In the genomic region with DNA sequence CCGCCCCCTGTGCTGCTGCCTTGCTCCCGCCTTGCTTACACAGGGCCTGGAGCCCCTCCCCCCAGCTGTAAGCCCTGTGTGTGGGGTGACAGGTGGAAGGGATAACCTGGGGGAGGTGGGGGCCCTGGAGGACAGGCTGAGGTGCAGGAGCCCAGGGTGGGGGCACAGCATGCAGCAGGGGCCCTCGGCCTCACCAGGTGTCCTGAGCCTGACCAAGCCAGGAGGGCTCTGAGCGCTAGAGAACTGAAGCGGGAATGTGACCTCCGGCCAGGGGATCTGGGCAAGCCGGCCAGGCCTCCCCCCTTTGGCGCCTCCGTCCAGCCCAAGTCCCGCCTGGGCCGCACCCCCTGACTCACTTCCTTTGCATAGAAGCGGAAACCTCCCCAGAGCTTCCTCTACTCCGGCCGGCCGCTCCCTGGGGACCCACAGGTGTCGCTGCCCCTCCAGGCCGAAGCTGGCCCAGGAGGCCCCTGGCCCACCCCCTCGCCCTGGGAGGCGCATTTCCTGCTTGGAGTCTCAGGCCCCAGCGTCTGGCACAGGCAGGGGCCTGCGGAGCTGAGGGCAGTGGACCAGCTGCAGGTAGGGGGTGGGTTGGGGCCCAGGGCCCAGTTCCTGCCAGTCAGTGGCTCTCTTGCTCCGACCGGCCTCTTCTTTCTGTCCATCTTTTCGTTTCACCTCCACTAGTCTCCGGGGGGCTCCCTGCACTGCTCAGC, we compare ENCODE assay signal across 8 cellular contexts. TPM values are rescaled to one million over a fixed set of nuclear protein-coding genes. Genes with fewer than 3 reads are reported as not detected.
DNase-seq lines count a peak whose midpoint lies in the region; ATAC-seq and TF ChIP-seq lines count a peak whose summit lies in the region.

A gene (plus strand): TSS at position 398 of the 713 bp plus-strand sequence. CDS start 964 bp downstream, outside the sequence.

- DNase-seq in AG20443 (ENCODE audit: low spot score) (peak; percentile 85), SJCRH30 (peak; percentile 91 to 96), coronary artery (ENCODE audit: low spot score) (peak; percentile 85), left kidney (ENCODE audit: low read depth, low spot score) (peak; percentile 80), NCI-H69 (lab: John Stamatoyannopoulos, UW) (no peak)

- no peaks in the 10 kb centered on the region for H3K9me3 ChIP-seq in SJCRH30 (replicated peaks)
- no peaks in the 10 kb centered on the region for H3K9me3 ChIP-seq in stomach smooth muscle (ENCODE audit: control insufficient read depth in 2 of 2, low read length in 2 of 2)

- peak within 1 kb of the TSS; percentile 95 for H3K27ac ChIP-seq in SJCRH30
- H3K27ac ChIP-seq in coronary artery, result peak within 1 kb of the TSS; percentile 70 to 85
- H3K27ac ChIP-seq in stomach smooth muscle (ENCODE audit: low read length), result peak within 1 kb of the TSS; percentile 46

- no peak for TF ChIP-seq CTCF in coronary artery (IDR thresholded peaks at IDR 0.05)

- peak within 1 kb of the TSS in 1 of 2 donors; percentile 42 for H3K9ac ChIP-seq in stomach smooth muscle (ENCODE audit: low read length in 2 of 2)

- H3K4me3 ChIP-seq in SJCRH30, result peak within 1 kb of the TSS; percentile 45
- peak within 1 kb of the TSS; percentile 67 for H3K4me3 ChIP-seq in coronary artery
- H3K4me3 ChIP-seq in stomach smooth muscle (ENCODE audit: low read length in 2 of 2), result peak within 1 kb of the TSS in 1 of 2 donors; percentile 58

- H3K4me1 ChIP-seq in SJCRH30 (peaks cover 30% of the 10 kb centered on the region), stomach smooth muscle (ENCODE audit: control insufficient read depth, insufficient read depth, low read length) (peaks cover 20% of the 10 kb centered on the region)

- H3K36me3 ChIP-seq in SJCRH30 (peaks cover 4% of the 10 kb centered on the region; the same call in 1 of the 2 replicates), stomach smooth muscle (ENCODE audit: control insufficient read depth in 2 of 2, insufficient read depth in 2 of 2, low read length in 2 of 2) (peaks cover 3 to 4% of the 10 kb centered on the region in 2 donors)

- ATAC-seq in GM18858 (IDR thresholded peaks at IDR 0.05; ENCODE audit: unreplicated experiment) (peak; percentile 58), HG03066 (IDR thresholded peaks at IDR 0.05; ENCODE audit: low read depth, unreplicated experiment) (peak; percentile 81)

- H3K27me3 ChIP-seq in SJCRH30, result no peaks in the 10 kb centered on the region
- H3K27me3 ChIP-seq in stomach smooth muscle (ENCODE audit: control insufficient read depth in 1 of 2, insufficient read depth in 2 of 2, low read length in 2 of 2), result peaks cover 20 to 54% of the 10 kb centered on the region in 2 donors

RNA-seq across cellular contexts. Expression of the gene that starts here (rescaled TPM):
- 4.0 and 4.4 TPM in 2 replicates for total RNA-seq in SJCRH30 (2014; rRNA removed; shearing (Covaris generic))
